ENCODE assay signal across 8 cellular contexts in genomic region chr1:100352267-100353072, GRCh38. TPM values are rescaled to one million over a fixed set of nuclear protein-coding genes. Genes with fewer than 3 reads are reported as not detected.
DNase-seq lines count a peak whose midpoint lies in the region; ATAC-seq and TF ChIP-seq lines count a peak whose summit lies in the region.

CDC14A (plus strand) TSS chr1:100352506; CDS start chr1:100352955, 449 bp downstream.

- H3K9me3 Mint-ChIP-seq in activated T-cell treated with anti-CD3 and anti-CD28 coated beads, Interleukin-2, amount 50 U/mL, for 24 hours, result no peaks in the 10 kb centered on the region

- peaks cover 44% of the 10 kb centered on the region for H3K36me3 Mint-ChIP-seq in activated T-cell treated with anti-CD3 and anti-CD28 coated beads, Interleukin-2, amount 50 U/mL, for 24 hours (ENCODE audit: low read depth)

- H3K27ac ChIP-seq in PC-9 (peak within 1 kb of the TSS; percentile 36), muscle layer of duodenum (ENCODE audit: low read length) (peak within 1 kb of the TSS; percentile 93)

- no peak for TF ChIP-seq RAD21 in Ishikawa (IDR thresholded peaks at IDR 0.05; ENCODE audit: low read depth)

- H3K27ac Mint-ChIP-seq in activated T-cell treated with anti-CD3 and anti-CD28 coated beads, Interleukin-2, amount 50 U/mL, for 24 hours, result peak within 1 kb of the TSS; percentile 99

- H3K4me1 ChIP-seq in PC-9 (replicated peaks; ENCODE audit: insufficient read depth), result peaks cover 31% of the 10 kb centered on the region
- peaks cover 8 to 32% of the 10 kb centered on the region in 2 donors for H3K4me1 ChIP-seq in muscle layer of duodenum (ENCODE audit: control insufficient read depth in 1 of 2, insufficient read depth in 2 of 2, low read length in 2 of 2)

- BruUV-seq in PC-9 (replicated peaks; lab: Mats Ljungman, UMichigan), result no TSS peak

- CTCF ChIA-PET in PC-9 (lab: Charles Lee), result no interaction called here

- no peaks in the 10 kb centered on the region for H3K36me3 ChIP-seq in PC-9 (ENCODE audit: low read depth)
- H3K36me3 ChIP-seq in muscle layer of duodenum (ENCODE audit: control insufficient read depth in 1 of 2, insufficient read depth in 2 of 2, low read length in 2 of 2), result no peaks in the 10 kb centered on the region

- peaks cover 6% of the 10 kb centered on the region for H3K79me2 ChIP-seq in PC-9 (ENCODE audit: low read depth)

- H4K20me1 ChIP-seq in PC-9 (ENCODE audit: insufficient read depth), result no peaks in the 10 kb centered on the region

- peaks cover 46% of the 10 kb centered on the region for H3K4me1 Mint-ChIP-seq in activated T-cell treated with anti-CD3 and anti-CD28 coated beads, Interleukin-2, amount 50 U/mL, for 24 hours (ENCODE audit: low read depth)

- H3K27me3 Mint-ChIP-seq in activated T-cell treated with anti-CD3 and anti-CD28 coated beads, Interleukin-2, amount 50 U/mL, for 24 hours, result no peaks in the 10 kb centered on the region

- peak; percentile 65 for ATAC-seq in GM21576 (IDR thresholded peaks at IDR 0.05; ENCODE audit: unreplicated experiment)
- ATAC-seq in esophagus mucosa, result peak; percentile 87

- TF ChIP-seq EP300 in Ishikawa (IDR thresholded peaks at IDR 0.05; ENCODE audit: borderline replicate concordance), result 0 out of 2 replicates have a peak, but pooled peaks have one; percentile 15

- intact Hi-C loops in PC-9 (cut with micrococcal nuclease; ENCODE audit: unreplicated experiment), result loop anchor here (1.0 to 10.0 kb wide), 6 partner anchors 48 to 314 kb away; partner anchors contain the start of genes DBT, RTCA, SASS6 and TRMT13

- DNase-seq in DMS153 treated with DMSO at 0.1 percent for 48 hours (lab: John Stamatoyannopoulos, UW; ENCODE audit: unreplicated experiment) (peak; percentile 61), PC-9 (peak; percentile 91 to 96)
- peak; percentile 84 for DNase-seq in activated T-cell treated with anti-CD3 and anti-CD28 coated beads, Interleukin-2, amount 50 U/mL, for 24 hours
- DNase-seq in stimulated activated CD8-positive, alpha-beta memory T cell treated with anti-CD3 and anti-CD28 coated beads, Interleukin-7, amount 100 ng/mL, for 4 hours (ENCODE audit: low read depth in 2 of 2), result peak; percentile 79 to 83

- no peaks in the 10 kb centered on the region for H3K9me3 ChIP-seq in PC-9 (ENCODE audit: insufficient read depth, low read depth)
- no peaks in the 10 kb centered on the region for H3K9me3 ChIP-seq in muscle layer of duodenum (ENCODE audit: control insufficient read depth in 1 of 2, low read length in 2 of 2)

- H3K27me3 ChIP-seq in PC-9 (ENCODE audit: insufficient read depth, low read depth) (no peaks in the 10 kb centered on the region), muscle layer of duodenum (ENCODE audit: low read depth, low read length) (no peaks in the 10 kb centered on the region)

- H3K9me2 ChIP-seq in PC-9 (ENCODE audit: insufficient read depth), result no peaks in the 10 kb centered on the region

- POLR2A ChIA-PET in PC-9 (lab: Charles Lee; ENCODE audit: unreplicated experiment), result interaction anchor here (0.7 kb wide), 1 partner anchor 105 kb away, joined by 3 read pairs; no protein-coding TSS in a partner anchor

- peak within 1 kb of the TSS; percentile 63 for H3K4me3 ChIP-seq in PC-9
- H3K4me3 ChIP-seq in muscle layer of duodenum (ENCODE audit: low read depth in 1 of 2, low read length in 2 of 2), result peak within 1 kb of the TSS; percentile 86 to 98

- peaks cover 38% of the 10 kb centered on the region for H3F3A ChIP-seq in PC-9 (ENCODE audit: insufficient read depth, low read depth)

- peak within 1 kb of the TSS; percentile 91 for H2AFZ ChIP-seq in PC-9

- H3K4me3 Mint-ChIP-seq in activated T-cell treated with anti-CD3 and anti-CD28 coated beads, Interleukin-2, amount 50 U/mL, for 24 hours, result peak within 1 kb of the TSS; percentile 98

- H3K4me2 ChIP-seq in PC-9, result peak within 1 kb of the TSS; percentile 91

- no peak for TF ChIP-seq CTCF in PC-9 (conservative IDR thresholded peaks at IDR 0.05)

TF ChIP-seq in Ishikawa, 13 proteins besides CTCF, POLR2A, EP300 and RAD21:
- TF ChIP-seq MAX (IDR thresholded peaks at IDR 0.05) (peak; percentile 9; the same call in 1 of the 2 replicates), YY1 (IDR thresholded peaks at IDR 0.05; ENCODE audit: low read depth) (peak; percentile 64; the same call in 1 of the 2 replicates), FOXM1 (IDR thresholded peaks at IDR 0.05; ENCODE audit: borderline replicate concordance, low read depth) (peak; percentile 33; the same call in 1 of the 2 replicates), CEBPB (IDR thresholded peaks at IDR 0.05) (no peak), TAF1 (IDR thresholded peaks at IDR 0.05; ENCODE audit: low read depth) (peak; percentile 65), ZBTB7A (IDR thresholded peaks at IDR 0.05; ENCODE audit: low read depth) (peak; percentile 71), REST (IDR thresholded peaks at IDR 0.05; ENCODE audit: low read depth) (no peak), EGR1 (IDR thresholded peaks at IDR 0.05) (peak; percentile 49), USF1 (IDR thresholded peaks at IDR 0.05) (no peak), TEAD4 (IDR thresholded peaks at IDR 0.05) (peak; percentile 38), CREB1 (IDR thresholded peaks at IDR 0.05; ENCODE audit: low read depth) (no peak), TCF12 (IDR thresholded peaks at IDR 0.05; ENCODE audit: low read depth) (no peak; the same call in 1 of the 2 replicates), NFIC (IDR thresholded peaks at IDR 0.05) (peak; percentile 24; the same call in 1 of the 2 replicates)

RNA-seq across cellular contexts. Expression of gene CDC14A, which starts in this region (rescaled TPM):
- total RNA-seq in PC-9 (2021), result 2.1 and 2.8 TPM in 2 replicates
- total RNA-seq in esophagus mucosa, result 2.7 TPM

Comparison
In these comparisons a context has a peak if more than half of its experiments do, and no peak if none do; other contexts are left out.
1. Peak in every context shown above with its lines: DNase-seq, ATAC-seq, H3K4me3 ChIP-seq and H3K27ac ChIP-seq.